Comparison of ENCODE assay signal across 8 cellular contexts in the genomic region with DNA sequence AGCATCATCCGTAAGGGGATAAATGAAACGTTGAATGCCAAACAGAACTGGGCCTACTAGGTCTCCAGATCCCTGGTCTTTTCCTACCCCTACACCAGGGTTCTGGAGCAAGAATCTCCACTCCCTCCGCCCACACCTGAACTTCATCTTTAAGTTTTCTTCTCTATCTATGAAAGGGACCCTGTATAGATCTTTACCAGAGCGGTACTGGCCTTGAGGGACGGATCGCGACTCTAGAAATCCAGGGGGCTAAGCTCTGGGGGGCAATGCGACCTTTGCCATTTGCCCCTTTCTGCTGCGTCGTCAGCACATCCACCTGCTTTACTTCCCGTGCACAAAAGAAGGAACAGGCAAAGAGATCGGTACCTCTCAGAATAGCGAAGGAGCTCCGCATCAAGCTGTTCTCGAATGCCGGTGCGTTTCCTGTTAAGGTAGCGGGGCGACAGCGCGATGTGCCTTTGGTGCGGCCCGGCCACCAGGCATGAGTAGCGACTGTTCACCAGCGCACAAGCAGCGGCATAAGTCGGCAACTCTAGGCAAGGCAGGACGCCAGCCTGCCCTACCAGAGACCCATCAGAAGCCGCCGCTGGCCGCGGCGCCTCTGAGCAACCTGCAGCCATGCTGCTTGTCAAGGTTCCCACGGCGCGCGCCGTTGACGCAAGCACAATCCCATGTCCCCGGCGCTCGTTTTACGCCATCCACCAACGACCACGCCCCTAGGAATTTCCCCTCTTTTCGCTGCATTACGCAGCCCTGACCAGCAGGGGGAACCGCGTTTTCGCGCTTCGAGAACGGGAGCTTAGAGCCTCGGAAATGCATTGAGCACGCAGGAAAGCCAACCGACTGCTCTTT. TPM values are rescaled to one million over a fixed set of nuclear protein-coding genes. Genes with fewer than 3 reads are reported as not detected.
DNase-seq lines count a peak whose midpoint lies in the region; ATAC-seq, FAIRE-seq and TF ChIP-seq lines count a peak whose summit lies in the region.

A gene with protein sequence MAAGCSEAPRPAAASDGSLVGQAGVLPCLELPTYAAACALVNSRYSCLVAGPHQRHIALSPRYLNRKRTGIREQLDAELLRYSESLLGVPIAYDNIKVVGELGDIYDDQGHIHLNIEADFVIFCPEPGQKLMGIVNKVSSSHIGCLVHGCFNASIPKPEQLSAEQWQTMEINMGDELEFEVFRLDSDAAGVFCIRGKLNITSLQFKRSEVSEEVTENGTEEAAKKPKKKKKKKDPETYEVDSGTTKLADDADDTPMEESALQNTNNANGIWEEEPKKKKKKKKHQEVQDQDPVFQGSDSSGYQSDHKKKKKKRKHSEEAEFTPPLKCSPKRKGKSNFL (minus strand): TSS at position 641 of the 852 bp plus-strand sequence. CDS start 21 bp downstream, at position 620.

- H3K4me1 ChIP-seq in right atrium auricular region (peaks cover 0 to 27% of the 10 kb centered on the region in 2 donors), psoas muscle (peaks cover 11% of the 10 kb centered on the region)

- FAIRE-seq in urothelium cell line (lab: Jason Lieb, UNC), result peak; percentile 78

- intact Hi-C loops in psoas muscle (cut with DNase I), result loop anchor here in 1 of 2 donors (2.0 kb wide), 1 partner anchor 890 kb away; no protein-coding TSS in a partner anchor

- DNase-seq in NCI-H1694 treated with DMSO at 0.1 percent for 48 hours (lab: John Stamatoyannopoulos, UW), result peak; percentile 92
- DNase-seq in T-helper 17 cell, result peak; percentile 78 to 95 (median 87)
- DNase-seq in right atrium auricular region (ENCODE audit: low spot score), result peak; percentile 96
- DNase-seq in psoas muscle, result peak; percentile 95 to 96
- peak; percentile 91 for DNase-seq in urothelium cell line (ENCODE audit: low spot score)

- H3K36me3 ChIP-seq in right atrium auricular region (peaks cover 2% of the 10 kb centered on the region), psoas muscle (ENCODE audit: insufficient read depth in 1 of 2, low read depth in 1 of 2) (peaks cover 0 to 9% of the 10 kb centered on the region in 2 donors)

- no peaks in the 10 kb centered on the region for H3K9me3 ChIP-seq in T-helper 17 cell (ENCODE audit: control insufficient read depth, low read length, poor library complexity, severe bottlenecking)
- no peaks in the 10 kb centered on the region for H3K9me3 ChIP-seq in right atrium auricular region
- H3K9me3 ChIP-seq in psoas muscle, result no peaks in the 10 kb centered on the region

- H3K27me3 Mint-ChIP-seq in T-helper 17 cell, result no peaks in the 10 kb centered on the region

- H3K27me3 ChIP-seq in right atrium auricular region (no peaks in the 10 kb centered on the region), psoas muscle (ENCODE audit: insufficient read depth in 3 of 3, low read length in 2 of 3) (no peaks in the 10 kb centered on the region)

- peak within 1 kb of the TSS; percentile 98 for H3K27ac Mint-ChIP-seq in T-helper 17 cell

- peaks cover 32% of the 10 kb centered on the region for H3K4me1 Mint-ChIP-seq in T-helper 17 cell

- peak; percentile 98 for ATAC-seq in GM18498 (IDR thresholded peaks at IDR 0.05; ENCODE audit: unreplicated experiment)
- ATAC-seq in HG02938 (IDR thresholded peaks at IDR 0.05; ENCODE audit: unreplicated experiment), result peak; percentile 98
- ATAC-seq in T-helper 17 cell, result peak; percentile 96
- peak; percentile 99 to 100 (median 100) for ATAC-seq in psoas muscle

- TF ChIP-seq CTCF in right atrium auricular region (IDR thresholded peaks at IDR 0.05), result peak; percentile 85 to 96
- TF ChIP-seq CTCF in psoas muscle (IDR thresholded peaks at IDR 0.05), result peak; percentile 88

- H3K4me3 ChIP-seq in right atrium auricular region (peak within 1 kb of the TSS; percentile 90 to 92), psoas muscle (peak within 1 kb of the TSS; percentile 89)

- H3K27ac ChIP-seq in angular gyrus (ENCODE audit: low read depth, low read length), result peak within 1 kb of the TSS; percentile 54
- H3K27ac ChIP-seq in right atrium auricular region, result peak within 1 kb of the TSS; percentile 74 to 83
- peak within 1 kb of the TSS; percentile 81 for H3K27ac ChIP-seq in psoas muscle

- no peaks in the 10 kb centered on the region for H3K36me3 Mint-ChIP-seq in T-helper 17 cell (ENCODE audit: low read depth)

- WGBS in psoas muscle, 3 donors, result 0% methylated on average over 56 of the region's 56 CpGs

- peak within 1 kb of the TSS; percentile 97 for H3K4me3 Mint-ChIP-seq in T-helper 17 cell

RNA-seq across cellular contexts. Expression of the gene that starts here (rescaled TPM):
- total RNA-seq in T-helper 17 cell, result 10 to 100 TPM; 25.1 to 28.2 TPM
- 10 to 100 TPM in 1 of 2 donors, 1 to 10 TPM in 1; 8.5 to 18.9 TPM for total RNA-seq in right atrium auricular region
- 10 to 100 TPM in 3 of 4 donors, 1 to 10 TPM in 1; 5.9 to 13.2 (median 11.8) TPM for total RNA-seq in psoas muscle
- polyA plus RNA-seq in psoas muscle, result 10 to 100 TPM in 1 of 3 donors, 1 to 10 TPM in 2; 4.2 to 17.5 (median 7.9) TPM

Comparison
In these comparisons a context has a peak if more than half of its experiments do, and no peak if none do; other contexts are left out.
1. Peak in every context shown above with its lines: DNase-seq, ATAC-seq, H3K4me3 ChIP-seq and H3K27ac ChIP-seq.